In the genomic region with DNA sequence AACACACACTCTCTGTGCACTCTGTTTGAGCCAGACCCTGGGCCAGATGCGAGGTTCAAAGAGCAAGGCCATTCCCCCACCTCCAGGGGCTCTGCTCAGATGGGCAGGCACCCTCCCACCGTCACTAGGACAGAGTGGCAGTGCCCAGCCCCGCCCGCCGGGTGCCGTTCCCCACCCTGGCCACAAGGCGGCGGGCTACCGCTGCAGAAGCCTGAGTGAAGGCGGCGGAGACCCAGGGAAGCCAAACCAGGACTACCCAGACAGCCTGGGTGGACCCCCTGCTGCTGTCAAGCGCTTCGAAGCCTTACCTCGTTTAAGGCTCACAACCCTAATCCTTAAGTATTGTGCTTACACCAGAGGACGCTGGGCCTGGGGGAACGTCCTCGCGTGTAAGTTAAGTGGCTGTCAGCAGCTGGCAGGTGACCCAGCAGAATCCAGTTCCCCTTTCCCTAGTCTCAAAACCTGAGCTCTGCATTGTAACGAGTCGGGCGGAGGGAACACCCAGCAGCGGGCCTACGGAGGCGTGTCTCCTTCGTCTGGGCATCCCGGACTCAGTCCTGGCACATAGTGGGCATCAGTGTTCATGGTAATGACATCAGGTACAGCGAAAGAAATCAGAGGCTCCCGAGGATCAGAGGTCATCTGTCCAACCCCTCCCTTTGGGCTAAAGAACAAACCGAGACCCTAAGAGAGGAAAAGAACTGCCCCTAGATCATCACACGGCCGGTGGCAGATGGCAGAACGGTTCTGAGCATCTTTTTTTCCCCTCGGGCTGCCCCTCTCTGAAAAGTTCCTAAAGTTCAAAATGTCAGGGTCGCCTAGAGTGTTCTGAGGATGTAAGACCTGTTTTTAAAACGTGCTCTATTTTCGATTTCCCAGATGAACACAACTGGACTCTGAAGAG, we compare ENCODE assay signal across 1 cellular context.
TF ChIP-seq lines count a peak whose summit lies in the region.

No MANE protein-coding gene starts in this region.

TF ChIP-seq in HepG2, 621 proteins besides CTCF, POLR2A, EP300 and RAD21 (continued from another document and continues in another):
- TF ChIP-seq MEIS1 (CRISPR knock-in tag; IDR thresholded peaks at IDR 0.05; ENCODE audit: borderline replicate concordance), result no peak
- TF ChIP-seq, protein P1, sequence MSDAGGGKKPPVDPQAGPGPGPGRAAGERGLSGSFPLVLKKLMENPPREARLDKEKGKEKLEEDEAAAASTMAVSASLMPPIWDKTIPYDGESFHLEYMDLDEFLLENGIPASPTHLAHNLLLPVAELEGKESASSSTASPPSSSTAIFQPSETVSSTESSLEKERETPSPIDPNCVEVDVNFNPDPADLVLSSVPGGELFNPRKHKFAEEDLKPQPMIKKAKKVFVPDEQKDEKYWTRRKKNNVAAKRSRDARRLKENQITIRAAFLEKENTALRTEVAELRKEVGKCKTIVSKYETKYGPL (CRISPR knock-in tag; IDR thresholded peaks at IDR 0.05), result no peak
- TF ChIP-seq ZNF30 (CRISPR knock-in tag; IDR thresholded peaks at IDR 0.05), result no peak
- TF ChIP-seq, protein P2, sequence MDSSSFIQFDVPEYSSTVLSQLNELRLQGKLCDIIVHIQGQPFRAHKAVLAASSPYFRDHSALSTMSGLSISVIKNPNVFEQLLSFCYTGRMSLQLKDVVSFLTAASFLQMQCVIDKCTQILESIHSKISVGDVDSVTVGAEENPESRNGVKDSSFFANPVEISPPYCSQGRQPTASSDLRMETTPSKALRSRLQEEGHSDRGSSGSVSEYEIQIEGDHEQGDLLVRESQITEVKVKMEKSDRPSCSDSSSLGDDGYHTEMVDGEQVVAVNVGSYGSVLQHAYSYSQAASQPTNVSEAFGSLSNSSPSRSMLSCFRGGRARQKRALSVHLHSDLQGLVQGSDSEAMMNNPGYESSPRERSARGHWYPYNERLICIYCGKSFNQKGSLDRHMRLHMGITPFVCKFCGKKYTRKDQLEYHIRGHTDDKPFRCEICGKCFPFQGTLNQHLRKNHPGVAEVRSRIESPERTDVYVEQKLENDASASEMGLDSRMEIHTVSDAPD (CRISPR knock-in tag; IDR thresholded peaks at IDR 0.05), result no peak
- TF ChIP-seq ZNF260 (CRISPR knock-in tag; IDR thresholded peaks at IDR 0.05; ENCODE audit: borderline replicate concordance, low read depth), result no peak
- TF ChIP-seq, protein P3, sequence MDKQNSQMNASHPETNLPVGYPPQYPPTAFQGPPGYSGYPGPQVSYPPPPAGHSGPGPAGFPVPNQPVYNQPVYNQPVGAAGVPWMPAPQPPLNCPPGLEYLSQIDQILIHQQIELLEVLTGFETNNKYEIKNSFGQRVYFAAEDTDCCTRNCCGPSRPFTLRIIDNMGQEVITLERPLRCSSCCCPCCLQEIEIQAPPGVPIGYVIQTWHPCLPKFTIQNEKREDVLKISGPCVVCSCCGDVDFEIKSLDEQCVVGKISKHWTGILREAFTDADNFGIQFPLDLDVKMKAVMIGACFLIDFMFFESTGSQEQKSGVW (CRISPR knock-in tag; IDR thresholded peaks at IDR 0.05; ENCODE audit: borderline replicate concordance), result no peak
- TF ChIP-seq NFKBIZ (CRISPR knock-in tag; IDR thresholded peaks at IDR 0.05), result peak; percentile 75
- TF ChIP-seq, protein P4, sequence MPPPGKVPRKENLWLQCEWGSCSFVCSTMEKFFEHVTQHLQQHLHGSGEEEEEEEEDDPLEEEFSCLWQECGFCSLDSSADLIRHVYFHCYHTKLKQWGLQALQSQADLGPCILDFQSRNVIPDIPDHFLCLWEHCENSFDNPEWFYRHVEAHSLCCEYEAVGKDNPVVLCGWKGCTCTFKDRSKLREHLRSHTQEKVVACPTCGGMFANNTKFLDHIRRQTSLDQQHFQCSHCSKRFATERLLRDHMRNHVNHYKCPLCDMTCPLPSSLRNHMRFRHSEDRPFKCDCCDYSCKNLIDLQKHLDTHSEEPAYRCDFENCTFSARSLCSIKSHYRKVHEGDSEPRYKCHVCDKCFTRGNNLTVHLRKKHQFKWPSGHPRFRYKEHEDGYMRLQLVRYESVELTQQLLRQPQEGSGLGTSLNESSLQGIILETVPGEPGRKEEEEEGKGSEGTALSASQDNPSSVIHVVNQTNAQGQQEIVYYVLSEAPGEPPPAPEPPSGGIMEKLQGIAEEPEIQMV (CRISPR knock-in tag; IDR thresholded peaks at IDR 0.05; ENCODE audit: low read depth), result no peak
- TF ChIP-seq ATRX (CRISPR knock-in tag; IDR thresholded peaks at IDR 0.05; ENCODE audit: borderline replicate concordance), result no peak
- TF ChIP-seq SATB2 (CRISPR knock-in tag; IDR thresholded peaks at IDR 0.05), result no peak
- TF ChIP-seq REPIN1 (CRISPR knock-in tag; IDR thresholded peaks at IDR 0.05; ENCODE audit: borderline replicate concordance, low read depth), result no peak; the same call in 1 of the 2 replicates
- TF ChIP-seq, protein P5, sequence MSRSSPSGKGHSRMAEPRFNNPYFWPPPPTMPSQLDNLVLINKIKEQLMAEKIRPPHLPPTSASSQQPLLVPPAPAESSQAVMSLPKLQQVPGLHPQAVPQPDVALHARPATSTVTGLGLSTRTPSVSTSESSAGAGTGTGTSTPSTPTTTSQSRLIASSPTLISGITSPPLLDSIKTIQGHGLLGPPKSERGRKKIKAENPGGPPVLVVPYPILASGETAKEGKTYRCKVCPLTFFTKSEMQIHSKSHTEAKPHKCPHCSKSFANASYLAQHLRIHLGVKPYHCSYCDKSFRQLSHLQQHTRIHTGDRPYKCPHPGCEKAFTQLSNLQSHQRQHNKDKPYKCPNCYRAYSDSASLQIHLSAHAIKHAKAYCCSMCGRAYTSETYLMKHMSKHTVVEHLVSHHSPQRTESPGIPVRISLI (CRISPR knock-in tag; IDR thresholded peaks at IDR 0.05; ENCODE audit: borderline replicate concordance), result no peak
- no peak for TF ChIP-seq NONO (IDR thresholded peaks at IDR 0.05)
- TF ChIP-seq NONO (CRISPR knock-in tag; conservative IDR thresholded peaks at IDR 0.05), result no peak
- TF ChIP-seq ZNF501 (CRISPR knock-in tag; IDR thresholded peaks at IDR 0.05), result peak; percentile 66; the same call in 1 of the 2 replicates
- TF ChIP-seq, protein P6, sequence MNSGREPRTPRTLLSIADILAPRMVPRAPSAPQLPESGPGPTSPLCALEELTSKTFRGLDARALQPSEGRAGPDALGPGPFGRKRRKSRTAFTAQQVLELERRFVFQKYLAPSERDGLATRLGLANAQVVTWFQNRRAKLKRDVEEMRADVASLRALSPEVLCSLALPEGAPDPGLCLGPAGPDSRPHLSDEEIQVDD (CRISPR knock-in tag; IDR thresholded peaks at IDR 0.05; ENCODE audit: borderline replicate concordance), result peak; percentile 18; the same call in 1 of the 2 replicates
- no peak for TF ChIP-seq ZFP36L1 (CRISPR knock-in tag; IDR thresholded peaks at IDR 0.05)
- TF ChIP-seq AGO1 (IDR thresholded peaks at IDR 0.05; ENCODE audit: low read depth, low read length, poor library complexity, severe bottlenecking), result no peak
- TF ChIP-seq, protein P7, sequence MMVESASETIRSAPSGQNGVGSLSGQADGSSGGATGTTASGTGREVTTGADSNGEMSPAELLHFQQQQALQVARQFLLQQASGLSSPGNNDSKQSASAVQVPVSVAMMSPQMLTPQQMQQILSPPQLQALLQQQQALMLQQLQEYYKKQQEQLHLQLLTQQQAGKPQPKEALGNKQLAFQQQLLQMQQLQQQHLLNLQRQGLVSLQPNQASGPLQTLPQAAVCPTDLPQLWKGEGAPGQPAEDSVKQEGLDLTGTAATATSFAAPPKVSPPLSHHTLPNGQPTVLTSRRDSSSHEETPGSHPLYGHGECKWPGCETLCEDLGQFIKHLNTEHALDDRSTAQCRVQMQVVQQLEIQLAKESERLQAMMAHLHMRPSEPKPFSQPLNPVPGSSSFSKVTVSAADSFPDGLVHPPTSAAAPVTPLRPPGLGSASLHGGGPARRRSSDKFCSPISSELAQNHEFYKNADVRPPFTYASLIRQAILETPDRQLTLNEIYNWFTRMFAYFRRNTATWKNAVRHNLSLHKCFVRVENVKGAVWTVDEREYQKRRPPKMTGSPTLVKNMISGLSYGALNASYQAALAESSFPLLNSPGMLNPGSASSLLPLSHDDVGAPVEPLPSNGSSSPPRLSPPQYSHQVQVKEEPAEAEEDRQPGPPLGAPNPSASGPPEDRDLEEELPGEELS (CRISPR knock-in tag; IDR thresholded peaks at IDR 0.05), result no peak
- TF ChIP-seq EZH2 (conservative IDR thresholded peaks at IDR 0.05; ENCODE audit: low read depth, low read length), result no peak
- TF ChIP-seq ZNF430 (CRISPR knock-in tag; IDR thresholded peaks at IDR 0.05), result peak; percentile 80
- no peak for TF ChIP-seq PHB2 (IDR thresholded peaks at IDR 0.05; ENCODE audit: partially characterized antibody)
- TF ChIP-seq ZNF562 (CRISPR knock-in tag; IDR thresholded peaks at IDR 0.05; ENCODE audit: borderline replicate concordance), result no peak
- TF ChIP-seq, protein P8, sequence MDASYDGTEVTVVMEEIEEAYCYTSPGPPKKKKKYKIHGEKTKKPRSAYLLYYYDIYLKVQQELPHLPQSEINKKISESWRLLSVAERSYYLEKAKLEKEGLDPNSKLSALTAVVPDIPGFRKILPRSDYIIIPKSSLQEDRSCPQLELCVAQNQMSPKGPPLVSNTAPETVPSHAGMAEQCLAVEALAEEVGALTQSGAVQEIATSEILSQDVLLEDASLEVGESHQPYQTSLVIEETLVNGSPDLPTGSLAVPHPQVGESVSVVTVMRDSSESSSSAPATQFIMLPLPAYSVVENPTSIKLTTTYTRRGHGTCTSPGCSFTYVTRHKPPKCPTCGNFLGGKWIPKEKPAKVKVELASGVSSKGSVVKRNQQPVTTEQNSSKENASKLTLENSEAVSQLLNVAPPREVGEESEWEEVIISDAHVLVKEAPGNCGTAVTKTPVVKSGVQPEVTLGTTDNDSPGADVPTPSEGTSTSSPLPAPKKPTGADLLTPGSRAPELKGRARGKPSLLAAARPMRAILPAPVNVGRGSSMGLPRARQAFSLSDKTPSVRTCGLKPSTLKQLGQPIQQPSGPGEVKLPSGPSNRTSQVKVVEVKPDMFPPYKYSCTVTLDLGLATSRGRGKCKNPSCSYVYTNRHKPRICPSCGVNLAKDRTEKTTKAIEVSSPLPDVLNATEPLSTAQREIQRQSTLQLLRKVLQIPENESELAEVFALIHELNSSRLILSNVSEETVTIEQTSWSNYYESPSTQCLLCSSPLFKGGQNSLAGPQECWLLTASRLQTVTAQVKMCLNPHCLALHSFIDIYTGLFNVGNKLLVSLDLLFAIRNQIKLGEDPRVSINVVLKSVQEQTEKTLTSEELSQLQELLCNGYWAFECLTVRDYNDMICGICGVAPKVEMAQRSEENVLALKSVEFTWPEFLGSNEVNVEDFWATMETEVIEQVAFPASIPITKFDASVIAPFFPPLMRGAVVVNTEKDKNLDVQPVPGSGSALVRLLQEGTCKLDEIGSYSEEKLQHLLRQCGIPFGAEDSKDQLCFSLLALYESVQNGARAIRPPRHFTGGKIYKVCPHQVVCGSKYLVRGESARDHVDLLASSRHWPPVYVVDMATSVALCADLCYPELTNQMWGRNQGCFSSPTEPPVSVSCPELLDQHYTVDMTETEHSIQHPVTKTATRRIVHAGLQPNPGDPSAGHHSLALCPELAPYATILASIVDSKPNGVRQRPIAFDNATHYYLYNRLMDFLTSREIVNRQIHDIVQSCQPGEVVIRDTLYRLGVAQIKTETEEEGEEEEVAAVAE (CRISPR knock-in tag; IDR thresholded peaks at IDR 0.05; ENCODE audit: borderline replicate concordance), result 0 out of 2 replicates have a peak, but pooled peaks have one; percentile 32
- TF ChIP-seq ZNF563 (CRISPR knock-in tag; IDR thresholded peaks at IDR 0.05), result no peak
- TF ChIP-seq KMT2A (CRISPR knock-in tag; IDR thresholded peaks at IDR 0.05), result no peak
- TF ChIP-seq, protein P9, sequence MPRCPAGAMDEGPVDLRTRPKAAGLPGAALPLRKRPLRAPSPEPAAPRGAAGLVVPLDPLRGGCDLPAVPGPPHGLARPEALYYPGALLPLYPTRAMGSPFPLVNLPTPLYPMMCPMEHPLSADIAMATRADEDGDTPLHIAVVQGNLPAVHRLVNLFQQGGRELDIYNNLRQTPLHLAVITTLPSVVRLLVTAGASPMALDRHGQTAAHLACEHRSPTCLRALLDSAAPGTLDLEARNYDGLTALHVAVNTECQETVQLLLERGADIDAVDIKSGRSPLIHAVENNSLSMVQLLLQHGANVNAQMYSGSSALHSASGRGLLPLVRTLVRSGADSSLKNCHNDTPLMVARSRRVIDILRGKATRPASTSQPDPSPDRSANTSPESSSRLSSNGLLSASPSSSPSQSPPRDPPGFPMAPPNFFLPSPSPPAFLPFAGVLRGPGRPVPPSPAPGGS (CRISPR knock-in tag; IDR thresholded peaks at IDR 0.05), result no peak
- TF ChIP-seq EEA1 (CRISPR knock-in tag; IDR thresholded peaks at IDR 0.05; ENCODE audit: borderline replicate concordance), result no peak
- TF ChIP-seq AKAP8 (CRISPR knock-in tag; IDR thresholded peaks at IDR 0.05), result no peak
- TF ChIP-seq MTA1 (CRISPR knock-in tag; IDR thresholded peaks at IDR 0.05; ENCODE audit: borderline replicate concordance), result peak; percentile 79; the same call in 1 of the 2 replicates
- no peak for TF ChIP-seq MAF1 (CRISPR knock-in tag; IDR thresholded peaks at IDR 0.05; ENCODE audit: borderline replicate concordance)
- peak; percentile 47 for TF ChIP-seq RARA (CRISPR knock-in tag; IDR thresholded peaks at IDR 0.05)
- TF ChIP-seq, protein P10, sequence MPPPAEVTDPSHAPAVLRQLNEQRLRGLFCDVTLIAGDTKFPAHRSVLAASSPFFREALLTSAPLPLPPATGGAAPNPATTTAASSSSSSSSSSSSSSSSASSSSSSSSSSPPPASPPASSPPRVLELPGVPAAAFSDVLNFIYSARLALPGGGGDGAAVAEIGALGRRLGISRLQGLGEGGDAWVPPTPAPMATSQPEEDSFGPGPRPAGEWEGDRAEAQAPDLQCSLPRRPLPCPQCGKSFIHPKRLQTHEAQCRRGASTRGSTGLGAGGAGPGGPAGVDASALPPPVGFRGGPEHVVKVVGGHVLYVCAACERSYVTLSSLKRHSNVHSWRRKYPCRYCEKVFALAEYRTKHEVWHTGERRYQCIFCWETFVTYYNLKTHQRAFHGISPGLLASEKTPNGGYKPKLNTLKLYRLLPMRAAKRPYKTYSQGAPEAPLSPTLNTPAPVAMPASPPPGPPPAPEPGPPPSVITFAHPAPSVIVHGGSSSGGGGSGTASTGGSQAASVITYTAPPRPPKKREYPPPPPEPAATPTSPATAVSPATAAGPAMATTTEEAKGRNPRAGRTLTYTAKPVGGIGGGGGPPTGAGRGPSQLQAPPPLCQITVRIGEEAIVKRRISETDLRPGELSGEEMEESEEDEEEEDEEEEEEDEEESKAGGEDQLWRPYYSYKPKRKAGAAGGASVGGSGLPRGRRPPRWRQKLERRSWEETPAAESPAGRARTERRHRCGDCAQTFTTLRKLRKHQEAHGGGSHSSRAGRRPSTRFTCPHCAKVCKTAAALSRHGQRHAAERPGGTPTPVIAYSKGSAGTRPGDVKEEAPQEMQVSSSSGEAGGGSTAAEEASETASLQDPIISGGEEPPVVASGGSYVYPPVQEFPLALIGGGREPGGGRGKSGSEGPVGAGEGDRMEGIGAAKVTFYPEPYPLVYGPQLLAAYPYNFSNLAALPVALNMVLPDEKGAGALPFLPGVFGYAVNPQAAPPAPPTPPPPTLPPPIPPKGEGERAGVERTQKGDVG (CRISPR knock-in tag; IDR thresholded peaks at IDR 0.05; ENCODE audit: borderline replicate concordance), result no peak
- TF ChIP-seq, protein P11, sequence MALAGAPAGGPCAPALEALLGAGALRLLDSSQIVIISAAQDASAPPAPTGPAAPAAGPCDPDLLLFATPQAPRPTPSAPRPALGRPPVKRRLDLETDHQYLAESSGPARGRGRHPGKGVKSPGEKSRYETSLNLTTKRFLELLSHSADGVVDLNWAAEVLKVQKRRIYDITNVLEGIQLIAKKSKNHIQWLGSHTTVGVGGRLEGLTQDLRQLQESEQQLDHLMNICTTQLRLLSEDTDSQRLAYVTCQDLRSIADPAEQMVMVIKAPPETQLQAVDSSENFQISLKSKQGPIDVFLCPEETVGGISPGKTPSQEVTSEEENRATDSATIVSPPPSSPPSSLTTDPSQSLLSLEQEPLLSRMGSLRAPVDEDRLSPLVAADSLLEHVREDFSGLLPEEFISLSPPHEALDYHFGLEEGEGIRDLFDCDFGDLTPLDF (CRISPR knock-in tag; IDR thresholded peaks at IDR 0.05), result no peak
